Comparison of ENCODE assay signal across 37 cellular contexts in genomic region chr14:99702115-99702514, GRCh38. TPM values are rescaled to one million over a fixed set of nuclear protein-coding genes. Genes with fewer than 3 reads are reported as not detected.
"Had no signal": no experiment of that assay in that cellular context is flagged by ENCODE, and none has a peak within 500 bp of the region (broad histone marks: within the 10 kb centered on the region; RNA-seq: fewer than 3 reads in every experiment).

No MANE protein-coding gene starts in this region.

- H3K36me3 Mint-ChIP-seq: activated naive CD4-positive, alpha-beta T cell treated with anti-CD3 and anti-CD28 coated beads, Interleukin-2, amount 10 ng/mL, durations not matched to agents 7 days and 5 days; activated naive CD8-positive, alpha-beta T cell treated with anti-CD3 and anti-CD28 coated beads, Interleukin-2, amount 10 ng/mL, durations not matched to agents 7 days and 5 days had no signal

- H3K27ac ChIP-seq: adrenal gland, ascending aorta, body of pancreas, brain microvascular endothelial cell, breast epithelium, cardiac muscle cell had no signal

- H3K27me3 Mint-ChIP-seq: brain had no signal

- ATAC-seq: activated naive CD4-positive, alpha-beta T cell treated with anti-CD3 and anti-CD28 coated beads, Interleukin-2, amount 50 U/mL, for 72 hours; activated naive CD8-positive, alpha-beta T cell treated with anti-CD3 and anti-CD28 coated beads, Interleukin-2, amount 50 U/mL, for 24 hours; activated T-cell treated with anti-CD3 and anti-CD28 coated beads, Interleukin-2, amount 50 U/mL, for 4 hours; activated T-helper 17 cell treated with anti-CD3 and anti-CD28 coated beads, Interleukin-2, amount 50 U/mL, for 72 hours; body of pancreas had no signal

- H3K4me1 Mint-ChIP-seq: activated naive CD8-positive, alpha-beta T cell treated with anti-CD3 and anti-CD28 coated beads, Interleukin-2, amount 50 U/mL, for 24 hours; activated T-helper 17 cell treated with anti-CD3 and anti-CD28 coated beads, Interleukin-2, amount 50 U/mL, for 72 hours; brain had no signal

- H3K36me3 ChIP-seq: adrenal gland, ascending aorta, brain microvascular endothelial cell, breast epithelium had no signal

- H3K4me3 ChIP-seq: adrenal gland, ascending aorta, body of pancreas, breast epithelium, cardiac muscle cell had no signal

- H3K4me1 ChIP-seq: adrenal gland, ascending aorta, body of pancreas, breast epithelium had no signal

- H3K27me3 ChIP-seq: adrenal gland, ascending aorta, body of pancreas, brain microvascular endothelial cell, breast epithelium, cardiac muscle cell had no signal

- H3K4me3 Mint-ChIP-seq: activated naive CD4-positive, alpha-beta T cell treated with anti-CD3 and anti-CD28 coated beads for 36 hours; activated naive CD4-positive, alpha-beta T cell treated with anti-CD3 and anti-CD28 coated beads, Interleukin-2, amount 10 ng/mL, durations not matched to agents 7 days and 5 days; activated naive CD4-positive, alpha-beta T cell treated with anti-CD3 and anti-CD28 coated beads, Interleukin-2, amount 50 U/mL, for 24 hours; activated naive CD8-positive, alpha-beta T cell; activated naive CD8-positive, alpha-beta T cell treated with anti-CD3 and anti-CD28 coated beads for 36 hours; activated naive CD8-positive, alpha-beta T cell treated with anti-CD3 and anti-CD28 coated beads, Interleukin-2, amount 10 ng/mL, durations not matched to agents 7 days and 5 days; activated naive CD8-positive, alpha-beta T cell treated with anti-CD3 and anti-CD28 coated beads, Interleukin-2, amount 50 U/mL, for 24 hours; activated T-cell treated with anti-CD3 and anti-CD28 coated beads, Interleukin-2, amount 50 U/mL, for 24 hours; activated T-cell treated with anti-CD3 and anti-CD28 coated beads, Interleukin-2, amount 50 U/mL, for 4 hours; activated T-helper 1 cell treated with anti-CD3 and anti-CD28 coated beads, Interleukin-12 subunit alpha, Interleukin-12 subunit beta, Interleukin-2, Interleukin-4 antibody, amounts not matched to agents 30 ng/mL and 10 ng/mL and 1 ng/mL, durations not matched to agents 14 hours and 24 hours and 36 hours; activated T-helper 17 cell treated with anti-CD3 and anti-CD28 coated beads, Interleukin-2, amount 50 U/mL, for 72 hours; brain; central memory CD8-positive, alpha-beta T cell had no signal

- H3K27ac Mint-ChIP-seq: activated naive CD4-positive, alpha-beta T cell treated with anti-CD3 and anti-CD28 coated beads for 36 hours; activated naive CD4-positive, alpha-beta T cell treated with anti-CD3 and anti-CD28 coated beads, Interleukin-2, amount 10 ng/mL, durations not matched to agents 7 days and 5 days; activated naive CD4-positive, alpha-beta T cell treated with anti-CD3 and anti-CD28 coated beads, Interleukin-2, amount 50 U/mL, for 24 hours; activated naive CD4-positive, alpha-beta T cell treated with anti-CD3 and anti-CD28 coated beads, Interleukin-2, amount 50 U/mL, for 72 hours; activated naive CD8-positive, alpha-beta T cell; activated naive CD8-positive, alpha-beta T cell treated with anti-CD3 and anti-CD28 coated beads for 36 hours; activated naive CD8-positive, alpha-beta T cell treated with anti-CD3 and anti-CD28 coated beads, Interleukin-2, amount 10 ng/mL, durations not matched to agents 7 days and 5 days; activated naive CD8-positive, alpha-beta T cell treated with anti-CD3 and anti-CD28 coated beads, Interleukin-2, amount 50 U/mL, for 24 hours; activated T-cell treated with anti-CD3 and anti-CD28 coated beads, Interleukin-2, amount 50 U/mL, for 24 hours; activated T-helper 1 cell treated with anti-CD3 and anti-CD28 coated beads, Interleukin-12 subunit alpha, Interleukin-12 subunit beta, Interleukin-2, Interleukin-4 antibody, amounts not matched to agents 30 ng/mL and 10 ng/mL and 1 ng/mL, durations not matched to agents 14 hours and 24 hours and 36 hours; activated T-helper 17 cell treated with anti-CD3 and anti-CD28 coated beads, Interleukin-2, amount 50 U/mL, for 72 hours; activated T-helper 2 cell treated with anti-CD3 and anti-CD28 coated beads, Interferon-gamma antibody, Interleukin-2, Interleukin-4, amounts not matched to agents 10 μg/mL and 5 μg/mL and 100 μg/mL, durations not matched to agents 14 hours and 24 hours and 36 hours; brain had no signal

- DNase-seq: activated effector memory CD4-positive, alpha-beta T cell treated with anti-CD3 and anti-CD28 coated beads, Interleukin-2, amount 50 U/mL, for 16 hours; activated effector memory CD4-positive, alpha-beta T cell treated with Interleukin-2 at 50 U/mL for 16 hours; activated gamma-delta T cell; activated gamma-delta T cell treated with Interleukin-2 at 50 U/mL for 16 hours; activated naive CD4-positive, alpha-beta T cell; activated naive CD4-positive, alpha-beta T cell treated with anti-CD3 and anti-CD28 coated beads for 36 hours; activated naive CD4-positive, alpha-beta T cell treated with anti-CD3 and anti-CD28 coated beads, Interleukin-2, amount 10 ng/mL, durations not matched to agents 7 days and 5 days; activated naive CD4-positive, alpha-beta T cell treated with anti-CD3 and anti-CD28 coated beads, Interleukin-2, amount 50 U/mL, for 16 hours; activated naive CD4-positive, alpha-beta T cell treated with Interleukin-2 at 50 U/mL for 16 hours; activated naive CD8-positive, alpha-beta T cell treated with anti-CD3 and anti-CD28 coated beads for 36 hours; activated naive CD8-positive, alpha-beta T cell treated with anti-CD3 and anti-CD28 coated beads, Interleukin-2, amount 10 ng/mL, durations not matched to agents 7 days and 5 days; activated naive CD8-positive, alpha-beta T cell treated with anti-CD3 and anti-CD28 coated beads, Interleukin-2, amount 50 U/mL, for 24 hours; activated T-cell treated with anti-CD3 and anti-CD28 coated beads, Interleukin-2, amount 50 U/mL, for 24 hours; activated T-cell treated with anti-CD3 and anti-CD28 coated beads, Interleukin-2, amount 50 U/mL, for 4 hours; activated T-cell treated with anti-CD3 and anti-CD28 coated beads, Interleukin-2, amount 50 U/mL, for 48 hours; amniotic stem cell; amygdala; anterior cingulate cortex; aorta; body of pancreas; brain microvascular endothelial cell; caudate nucleus; central memory CD4-positive, alpha-beta T cell; cerebellar nuclear complex had no signal

RNA-seq across cellular contexts. Expression of gene CYP46A1, which starts 18.0 kb away (rescaled TPM):
- total RNA-seq: activated T-helper 1 cell treated with anti-CD3 and anti-CD28 coated beads, Interleukin-12 subunit alpha, Interleukin-12 subunit beta, Interleukin-2, Interleukin-4 antibody, amounts not matched to agents 30 ng/mL and 10 ng/mL and 1 ng/mL, durations not matched to agents 14 hours and 24 hours and 36 hours; activated T-helper 2 cell treated with anti-CD3 and anti-CD28 coated beads, Interferon-gamma antibody, Interleukin-2, Interleukin-4, amounts not matched to agents 10 μg/mL and 5 μg/mL and 100 μg/mL, durations not matched to agents 14 hours and 24 hours and 36 hours; ascending aorta; bronchial epithelial cell had no signal

RNA-seq across cellular contexts. Expression of gene HHIPL1, which starts 57.2 kb away (rescaled TPM):
- total RNA-seq: activated T-cell treated with anti-CD3 and anti-CD28 coated beads, Interleukin-2, amount 50 U/mL, for 4 hours; activated T-helper 1 cell treated with anti-CD3 and anti-CD28 coated beads, Interleukin-12 subunit alpha, Interleukin-12 subunit beta, Interleukin-2, Interleukin-4 antibody, amounts not matched to agents 30 ng/mL and 10 ng/mL and 1 ng/mL, durations not matched to agents 14 hours and 24 hours and 36 hours; activated T-helper 2 cell treated with anti-CD3 and anti-CD28 coated beads, Interferon-gamma antibody, Interleukin-2, Interleukin-4, amounts not matched to agents 10 μg/mL and 5 μg/mL and 100 μg/mL, durations not matched to agents 14 hours and 24 hours and 36 hours had no signal
